ENCODE assay signal across 16 cellular contexts in the genomic region with DNA sequence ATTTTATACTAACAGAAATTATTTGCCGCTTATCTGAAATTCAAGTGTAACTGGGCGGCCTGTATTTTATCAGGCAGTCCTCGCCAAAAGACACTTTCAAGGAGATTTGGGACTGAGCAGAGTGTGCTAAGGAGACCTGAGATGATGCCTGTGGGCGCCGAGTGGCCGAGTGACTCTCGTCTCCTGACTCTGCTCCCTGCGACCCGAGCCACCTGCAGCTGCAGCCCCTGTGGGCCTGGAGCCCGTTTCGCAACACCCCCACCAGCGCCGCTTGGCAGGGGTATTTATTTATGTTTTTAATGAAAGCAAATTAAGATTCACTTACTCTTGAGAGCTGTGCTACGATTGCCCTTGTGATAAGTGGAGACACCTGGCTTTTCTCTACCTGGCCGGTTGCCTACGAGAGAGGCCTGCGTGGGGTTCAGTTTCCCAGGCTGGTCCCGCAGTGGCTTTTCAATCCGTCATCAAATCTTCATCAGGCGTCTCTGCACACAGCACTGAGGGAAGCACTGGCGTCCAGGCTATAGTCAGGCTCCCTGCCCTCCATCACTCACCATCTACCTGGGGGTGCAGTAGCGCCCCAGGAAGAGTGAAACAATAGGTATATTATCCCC.
DNase-seq lines count a peak whose midpoint lies in the region; TF ChIP-seq lines count a peak whose summit lies in the region.
"Had no signal": no experiment of that assay in that cellular context is flagged by ENCODE, and none has a peak within 500 bp of the region (broad histone marks: within the 10 kb centered on the region; RNA-seq: fewer than 3 reads in every experiment).

No MANE protein-coding gene starts in this region.

- no peaks in the 10 kb centered on the region for H3K4me1 ChIP-seq in thymus (ENCODE audit: control insufficient read depth, insufficient read depth, low read length)
- H3K4me1 ChIP-seq: BLaER1, thyroid gland had no signal

- no peaks in the 10 kb centered on the region for H3K36me3 ChIP-seq in thymus (ENCODE audit: control insufficient read depth, insufficient read depth)
- H3K36me3 ChIP-seq: BLaER1, esophagus squamous epithelium, thyroid gland had no signal

- H3K36me3 Mint-ChIP-seq in CD14-positive monocyte: no peaks in the 10 kb centered on the region
- H3K36me3 Mint-ChIP-seq: activated CD8-positive, alpha-beta memory T cell treated with anti-CD3 and anti-CD28 coated beads, Interleukin-2, amount 10 ng/mL, durations not matched to agents 7 days and 5 days had no signal

- H3K27me3 ChIP-seq in thymus (ENCODE audit: control insufficient read depth, insufficient read depth): no peaks in the 10 kb centered on the region
- H3K27me3 ChIP-seq: BLaER1, esophagus squamous epithelium, thyroid gland had no signal

- H3K9me3 Mint-ChIP-seq in CD14-positive monocyte: peaks cover 0 to 3% (median 0%) of the 10 kb centered on the region in 7 donors

- H3K27ac ChIP-seq in thymus (ENCODE audit: low read depth): peak overlapping the region; percentile 49
- H3K27ac ChIP-seq: BLaER1, esophagus squamous epithelium, thyroid gland had no signal

- H3K27me3 Mint-ChIP-seq in CD14-positive monocyte (ENCODE audit: low read depth in 3 of 3): peaks cover 7 to 18% (median 7%) of the 10 kb centered on the region in 3 donors

- no peaks in the 10 kb centered on the region for H3K9me3 ChIP-seq in thymus (ENCODE audit: control insufficient read depth)
- H3K9me3 ChIP-seq: BLaER1, esophagus squamous epithelium, thyroid gland had no signal

- no peak overlapping the region for H3K27ac Mint-ChIP-seq in CD14-positive monocyte
- H3K27ac Mint-ChIP-seq: activated CD8-positive, alpha-beta memory T cell treated with anti-CD3 and anti-CD28 coated beads, Interleukin-2, amount 10 ng/mL, durations not matched to agents 7 days and 5 days had no signal

- no peak overlapping the region for H3K4me3 Mint-ChIP-seq in CD14-positive monocyte
- H3K4me3 Mint-ChIP-seq: activated CD8-positive, alpha-beta memory T cell treated with anti-CD3 and anti-CD28 coated beads, Interleukin-2, amount 10 ng/mL, durations not matched to agents 7 days and 5 days had no signal

- TF ChIP-seq CTCF in GM20000 (IDR thresholded peaks at IDR 0.05; ENCODE audit: extremely low read depth, missing control alignments) (no peak), CD14-positive monocyte (IDR thresholded peaks at IDR 0.05) (no peak)

- H3K4me3 ChIP-seq in thymus (ENCODE audit: low read length): no peak overlapping the region
- H3K4me3 ChIP-seq: BLaER1, esophagus squamous epithelium, thyroid gland had no signal

- WGBS in thymus: 90% methylated on average over 22 of the region's 22 CpGs

- intact Hi-C loops in CD14-positive monocyte (cut with micrococcal nuclease): no loop called here

- peaks cover 25% of the 10 kb centered on the region for H3K4me1 Mint-ChIP-seq in CD14-positive monocyte
- H3K4me1 Mint-ChIP-seq: activated CD8-positive, alpha-beta memory T cell treated with anti-CD3 and anti-CD28 coated beads, Interleukin-2, amount 10 ng/mL, durations not matched to agents 7 days and 5 days had no signal

- DNase-seq in NCI-H2171 treated with DMSO at 0.1 percent for 48 hours (lab: John Stamatoyannopoulos, UW) (peak; percentile 49), NCI-H2171 (lab: John Stamatoyannopoulos, UW) (no peak), NCI-H2029 treated with DMSO at 0.1 percent for 48 hours (lab: John Stamatoyannopoulos, UW) (peak; percentile 55), RPMI8226 (peak; percentile 81), KG1 (lab: John Stamatoyannopoulos, UW) (no peak), GM20000 (ENCODE audit: low spot score) (no peak), CD14-positive monocyte (ENCODE audit: low spot score) (no peak)
- DNase-seq: 8988T; activated CD8-positive, alpha-beta memory T cell treated with anti-CD3 and anti-CD28 coated beads, Interleukin-2, amount 10 ng/mL, durations not matched to agents 7 days and 5 days; caudate nucleus; esophagus squamous epithelium; NCI-H524 treated with DMSO at 0.1 percent for 48 hours; T-helper 9 cell; thyroid gland had no signal

Comparison
In these comparisons a context has a peak if more than half of its experiments do, and no peak if none do; other contexts are left out.
1. DNase-seq: peak in NCI-H2171 treated with DMSO at 0.1 percent for 48 hours (single experiment), NCI-H2029 treated with DMSO at 0.1 percent for 48 hours (single experiment) and RPMI8226 (single experiment); none in NCI-H2171 (single experiment), KG1 (single experiment), GM20000 (single experiment) and CD14-positive monocyte (single experiment).